Comparison of ENCODE assay signal across 9 cellular contexts in genomic region chr1:15090373-15090772, GRCh38.
DNase-seq lines count a peak whose midpoint lies in the region; ATAC-seq and TF ChIP-seq lines count a peak whose summit lies in the region.
"Had no signal": no experiment of that assay in that cellular context is flagged by ENCODE, and none has a peak within 500 bp of the region (broad histone marks: within the 10 kb centered on the region; RNA-seq: fewer than 3 reads in every experiment).

No MANE protein-coding gene starts in this region.

- no peaks in the 10 kb centered on the region for H3K9me3 Mint-ChIP-seq in mesothelial cell of epicardium
- H3K9me3 Mint-ChIP-seq: central memory CD8-positive, alpha-beta T cell had no signal

- no peaks in the 10 kb centered on the region for H3K36me3 Mint-ChIP-seq in mesothelial cell of epicardium

- peaks cover 79% of the 10 kb centered on the region for H3K4me1 Mint-ChIP-seq in mesothelial cell of epicardium
- H3K4me1 Mint-ChIP-seq: central memory CD8-positive, alpha-beta T cell had no signal

- H3K27me3 Mint-ChIP-seq in mesothelial cell of epicardium (ENCODE audit: low read depth), result no peaks in the 10 kb centered on the region

- H3K27ac Mint-ChIP-seq in mesothelial cell of epicardium, result peak overlapping the region; percentile 96

- ATAC-seq in HG03520 (IDR thresholded peaks at IDR 0.05; ENCODE audit: unreplicated experiment), result no peak

- DNase-seq in ELF-1 (ENCODE audit: low read depth, low spot score) (peak; percentile 84), NCI-H146 treated with DMSO at 0.1 percent for 48 hours (lab: John Stamatoyannopoulos, UW; ENCODE audit: unreplicated experiment) (peak; percentile 31), cerebellar cortex (ENCODE audit: low spot score) (peak; percentile 58), mesothelial cell of epicardium (ENCODE audit: low spot score in 2 of 2, unreplicated experiment in 2 of 2) (peak; percentile 49 to 74), SW 1271 (lab: John Stamatoyannopoulos, UW) (no peak), SKM-1 (lab: John Stamatoyannopoulos, UW; ENCODE audit: unreplicated experiment) (no peak)
- DNase-seq in effector CD4-positive, alpha-beta T cell, result no peak

- no peak for TF ChIP-seq CTCF in mesothelial cell of epicardium (IDR thresholded peaks at IDR 0.05; ENCODE audit: unreplicated experiment)

- H3K4me3 Mint-ChIP-seq in mesothelial cell of epicardium, result peak overlapping the region; percentile 30
- H3K4me3 Mint-ChIP-seq: central memory CD8-positive, alpha-beta T cell had no signal

Comparison
In these comparisons a context has a peak if more than half of its experiments do, and no peak if none do; other contexts are left out.
1. DNase-seq: peak in ELF-1 (single experiment), NCI-H146 treated with DMSO at 0.1 percent for 48 hours (single experiment), cerebellar cortex (single experiment) and mesothelial cell of epicardium (2 of 2); none in SW 1271 (0 of 2), SKM-1 (single experiment) and effector CD4-positive, alpha-beta T cell (single experiment).